ENCODE assay signal across 7 cellular contexts in genomic region chr22:50469377-50470305, GRCh38. TPM values are rescaled to one million over a fixed set of nuclear protein-coding genes. Genes with fewer than 3 reads are reported as not detected.
DNase-seq lines count a peak whose midpoint lies in the region; ATAC-seq and TF ChIP-seq lines count a peak whose summit lies in the region.

No MANE protein-coding gene starts in this region.

- peaks cover 49% of the 10 kb centered on the region for H3K36me3 Mint-ChIP-seq in activated CD8-positive, alpha-beta T cell treated with anti-CD3 and anti-CD28 coated beads, Interleukin-2, amount 10 ng/mL, durations not matched to agents 7 days and 5 days (ENCODE audit: low read depth)
- peaks cover 18% of the 10 kb centered on the region for H3K36me3 Mint-ChIP-seq in endodermal cell (ENCODE audit: low read depth)

- peak overlapping the region; percentile 71 for H3K4me3 Mint-ChIP-seq in activated CD8-positive, alpha-beta T cell treated with anti-CD3 and anti-CD28 coated beads, Interleukin-2, amount 10 ng/mL, durations not matched to agents 7 days and 5 days
- H3K4me3 Mint-ChIP-seq in endodermal cell: no peak overlapping the region

- H3K36me3 ChIP-seq in endodermal cell (ENCODE audit: control insufficient read depth, insufficient read depth, low read length): peaks cover 17% of the 10 kb centered on the region

- POLR2A ChIA-PET in activated CD8-positive, alpha-beta T cell treated with anti-CD3 and anti-CD28 coated beads, Interleukin-2, amount 10 ng/mL, durations not matched to agents 7 days and 5 days (lab: Charles Lee): interaction anchor here (0.5 to 2.4 kb wide), 22 partner anchors 9 to 279 kb away, joined by 3 to 20 read pairs (median 4); partner anchors contain the start of genes LMF2, NCAPH2, SCO2 and TYMP

- H3K27me3 ChIP-seq in endodermal cell (ENCODE audit: control insufficient read depth, insufficient read depth, low read length, poor library complexity, severe bottlenecking): no peaks in the 10 kb centered on the region

- H3K4me1 Mint-ChIP-seq in activated CD8-positive, alpha-beta T cell treated with anti-CD3 and anti-CD28 coated beads, Interleukin-2, amount 10 ng/mL, durations not matched to agents 7 days and 5 days (ENCODE audit: low read depth): peaks cover 76% of the 10 kb centered on the region
- H3K4me1 Mint-ChIP-seq in endodermal cell: peaks cover 23% of the 10 kb centered on the region

- H3K27me3 Mint-ChIP-seq in activated CD8-positive, alpha-beta T cell treated with anti-CD3 and anti-CD28 coated beads, Interleukin-2, amount 10 ng/mL, durations not matched to agents 7 days and 5 days (ENCODE audit: low read depth): no peaks in the 10 kb centered on the region
- H3K27me3 Mint-ChIP-seq in endodermal cell (ENCODE audit: insufficient read depth): no peaks in the 10 kb centered on the region

- 60 to 77% methylated on average over 5 to 22 of the region's 25 CpGs for WGBS in endodermal cell (ENCODE audit: insufficient coverage in 1 of 2, insufficient read length in 1 of 2), 2 experiments

- peak overlapping the region; percentile 95 for H3K27ac Mint-ChIP-seq in activated CD8-positive, alpha-beta T cell treated with anti-CD3 and anti-CD28 coated beads, Interleukin-2, amount 10 ng/mL, durations not matched to agents 7 days and 5 days
- H3K27ac Mint-ChIP-seq in endodermal cell: no peak overlapping the region

- no peak overlapping the region for H3K4me3 ChIP-seq in endodermal cell (ENCODE audit: low read length)

- no peak overlapping the region for H3K9ac ChIP-seq in endodermal cell (ENCODE audit: extremely low read depth, low read length, poor library complexity, severe bottlenecking)

- peak; percentile 47 for DNase-seq in NCI-H510A (lab: John Stamatoyannopoulos, UW)
- DNase-seq in activated CD8-positive, alpha-beta T cell treated with anti-CD3 and anti-CD28 coated beads, Interleukin-2, amount 10 ng/mL, durations not matched to agents 7 days and 5 days: peak; percentile 99
- peak; percentile 87 for DNase-seq in endodermal cell
- DNase-seq in stimulated activated CD4-positive, alpha-beta T cell treated with anti-CD3 and anti-CD28 coated beads, Interleukin-12 subunit alpha, Interleukin-12 subunit beta, amount 100 ng/mL, for 48 hours (ENCODE audit: low read depth in 2 of 3, low spot score in 1 of 3): peak; percentile 83 to 90 (median 88)
- DNase-seq in kidney glomerular epithelial cell (lab: John Stamatoyannopoulos, UW): no peak

- CTCF ChIA-PET in activated CD8-positive, alpha-beta T cell treated with anti-CD3 and anti-CD28 coated beads, Interleukin-2, amount 10 ng/mL, durations not matched to agents 7 days and 5 days (lab: Charles Lee): interaction anchor here (0.9 to 5.1 kb wide), 16 partner anchors 16 to 229 kb away, joined by 3 to 37 read pairs (median 5); partner anchors contain the start of genes LMF2, NCAPH2 and SCO2

- ATAC-seq in GM18907 (IDR thresholded peaks at IDR 0.05; ENCODE audit: unreplicated experiment) (peak; percentile 68), HG02973 (IDR thresholded peaks at IDR 0.05; ENCODE audit: unreplicated experiment) (peak; percentile 40)
- peak; percentile 75 for ATAC-seq in activated CD8-positive, alpha-beta T cell treated with anti-CD3 and anti-CD28 coated beads, Interleukin-2, amount 10 ng/mL, durations not matched to agents 7 days and 5 days

- no peaks in the 10 kb centered on the region for H3K9me3 Mint-ChIP-seq in activated CD8-positive, alpha-beta T cell treated with anti-CD3 and anti-CD28 coated beads, Interleukin-2, amount 10 ng/mL, durations not matched to agents 7 days and 5 days (ENCODE audit: insufficient read depth)
- no peaks in the 10 kb centered on the region for H3K9me3 Mint-ChIP-seq in endodermal cell

- H3K9me3 ChIP-seq in endodermal cell (ENCODE audit: control insufficient read depth, low read length): no peaks in the 10 kb centered on the region

- no peak overlapping the region for H3K27ac ChIP-seq in endodermal cell (ENCODE audit: low read depth, low read length)

- no peak for TF ChIP-seq CTCF in endodermal cell (conservative IDR thresholded peaks at IDR 0.05)

- peaks cover 14% of the 10 kb centered on the region for H3K4me1 ChIP-seq in endodermal cell (ENCODE audit: control insufficient read depth, insufficient read depth, low read length)

RNA-seq across cellular contexts. Expression of gene SBF1, which starts 5.2 kb away (rescaled TPM):
- total RNA-seq in activated CD8-positive, alpha-beta T cell treated with anti-CD3 and anti-CD28 coated beads, Interleukin-2, amount 10 ng/mL, durations not matched to agents 7 days and 5 days: 100 to 1,000 TPM; 177 to 183 TPM
- 10 to 100 TPM; 89.9 to 90.1 TPM for total RNA-seq in endodermal cell
- polyA plus RNA-seq in endodermal cell (2013, experiment 1 of 2): 84.3 TPM
- polyA plus RNA-seq in endodermal cell (2013, experiment 2 of 2): 75.6 TPM

RNA-seq across cellular contexts. Expression of gene ADM2, which starts 11.7 kb away (rescaled TPM):
- 1 to 10 TPM; 4.1 to 4.2 TPM for total RNA-seq in activated CD8-positive, alpha-beta T cell treated with anti-CD3 and anti-CD28 coated beads, Interleukin-2, amount 10 ng/mL, durations not matched to agents 7 days and 5 days
- 1 to 10 TPM; 4.0 to 4.2 TPM for total RNA-seq in endodermal cell
- 5.0 TPM for polyA plus RNA-seq in endodermal cell (2013, experiment 1 of 2)
- 2.8 TPM for polyA plus RNA-seq in endodermal cell (2013, experiment 2 of 2)

RNA-seq across cellular contexts. Expression of gene MIOX, which starts 17.0 kb away (rescaled TPM):
- total RNA-seq in activated CD8-positive, alpha-beta T cell treated with anti-CD3 and anti-CD28 coated beads, Interleukin-2, amount 10 ng/mL, durations not matched to agents 7 days and 5 days: under 1 TPM in 1 of 2 experiments, not detected in 1; 0.40 TPM
- not detected for total RNA-seq in endodermal cell
- 0.21 TPM for polyA plus RNA-seq in endodermal cell (2013, experiment 1 of 2)
- 0.29 TPM for polyA plus RNA-seq in endodermal cell (2013, experiment 2 of 2)

RNA-seq across cellular contexts. Expression of gene LMF2, which starts 37.9 kb away (rescaled TPM):
- 100 to 1,000 TPM; 119 to 132 TPM for total RNA-seq in activated CD8-positive, alpha-beta T cell treated with anti-CD3 and anti-CD28 coated beads, Interleukin-2, amount 10 ng/mL, durations not matched to agents 7 days and 5 days
- 10 to 100 TPM; 58.8 to 65.2 TPM for total RNA-seq in endodermal cell
- 53.1 TPM for polyA plus RNA-seq in endodermal cell (2013, experiment 1 of 2)
- polyA plus RNA-seq in endodermal cell (2013, experiment 2 of 2): 43.3 TPM

RNA-seq across cellular contexts. Expression of gene NCAPH2, which starts 38.4 kb away (rescaled TPM):
- 100 to 1,000 TPM; 146 to 150 TPM for total RNA-seq in activated CD8-positive, alpha-beta T cell treated with anti-CD3 and anti-CD28 coated beads, Interleukin-2, amount 10 ng/mL, durations not matched to agents 7 days and 5 days
- 10 to 100 TPM; 63.3 to 73.1 TPM for total RNA-seq in endodermal cell
- polyA plus RNA-seq in endodermal cell (2013, experiment 1 of 2): 52.0 TPM
- 49.5 TPM for polyA plus RNA-seq in endodermal cell (2013, experiment 2 of 2)
